10 cellular contexts compared by ENCODE assay signal in the genomic region with DNA sequence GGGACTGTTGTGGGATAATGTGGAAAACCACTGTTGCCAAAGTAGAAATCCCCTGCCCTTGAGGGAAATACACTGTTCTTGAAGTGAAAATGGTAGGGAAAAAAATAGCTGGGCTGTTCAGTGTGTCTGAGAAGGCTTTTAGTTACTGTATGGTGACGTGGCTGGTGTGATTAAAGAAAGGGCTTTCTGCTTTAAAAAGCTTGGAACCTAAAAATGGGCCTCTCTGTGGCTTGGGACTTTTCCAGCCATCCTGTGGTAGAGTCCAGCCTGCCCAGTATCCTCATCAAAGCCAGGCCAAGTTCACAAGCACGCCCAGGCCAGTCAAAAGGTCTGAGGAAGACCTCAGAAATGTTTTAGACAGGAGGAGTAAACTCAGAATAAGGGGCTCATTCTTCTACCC. TPM values are rescaled to one million over a fixed set of nuclear protein-coding genes. Genes with fewer than 3 reads are reported as not detected.
DNase-seq lines count a peak whose midpoint lies in the region; ATAC-seq and TF ChIP-seq lines count a peak whose summit lies in the region.
"Had no signal": no experiment of that assay in that cellular context is flagged by ENCODE, and none has a peak within 500 bp of the region (broad histone marks: within the 10 kb centered on the region; RNA-seq: fewer than 3 reads in every experiment).

No MANE protein-coding gene starts in this region.

- POLR2A ChIA-PET in CD4-positive, alpha-beta T cell (lab: Charles Lee) = interaction anchor here (1.1 to 1.7 kb wide), 3 partner anchors 15 to 141 kb away, joined by 4 to 5 read pairs (median 4); no protein-coding TSS in a partner anchor

- no peak for TF ChIP-seq EP300 in gastroesophageal sphincter (IDR thresholded peaks at IDR 0.05)

- peak overlapping the region; percentile 91 for H3K27ac Mint-ChIP-seq in CD4-positive, alpha-beta T cell
- H3K27ac Mint-ChIP-seq in activated naive CD4-positive, alpha-beta T cell treated with anti-CD3 and anti-CD28 coated beads, Interleukin-2, amount 10 ng/mL, durations not matched to agents 7 days and 5 days = no peak overlapping the region
- H3K27ac Mint-ChIP-seq: activated CD8-positive, alpha-beta T cell treated with anti-CD3 and anti-CD28 coated beads for 36 hours had no signal

- H3K4me1 Mint-ChIP-seq in CD4-positive, alpha-beta T cell (ENCODE audit: low read depth) = peaks cover 87% of the 10 kb centered on the region
- H3K4me1 Mint-ChIP-seq in activated naive CD4-positive, alpha-beta T cell treated with anti-CD3 and anti-CD28 coated beads, Interleukin-2, amount 10 ng/mL, durations not matched to agents 7 days and 5 days = peaks cover 74% of the 10 kb centered on the region

- DNase-seq in CD4-positive, alpha-beta T cell = no peak
- DNase-seq in SK-MEL-5 (ENCODE audit: low read depth, low spot score) (peak; percentile 86), fibroblast of pulmonary artery (ENCODE audit: low read depth) (peak; percentile 81), sciatic nerve (ENCODE audit: low spot score) (peak; percentile 67), 8988T (no peak), psoas muscle (no peak)
- DNase-seq in activated naive CD4-positive, alpha-beta T cell treated with anti-CD3 and anti-CD28 coated beads, Interleukin-2, amount 10 ng/mL, durations not matched to agents 7 days and 5 days = no peak
- DNase-seq: activated CD8-positive, alpha-beta T cell treated with anti-CD3 and anti-CD28 coated beads for 36 hours; glutamatergic neuron had no signal

- H3K27me3 ChIP-seq in CD4-positive, alpha-beta T cell (ENCODE audit: control insufficient read depth, insufficient read depth, low read length) = no peaks in the 10 kb centered on the region
- no peaks in the 10 kb centered on the region for H3K27me3 ChIP-seq in gastroesophageal sphincter
- H3K27me3 ChIP-seq in psoas muscle (ENCODE audit: insufficient read depth in 3 of 3, low read length in 2 of 3) = no peaks in the 10 kb centered on the region

- peaks cover 5% of the 10 kb centered on the region for H3K36me3 Mint-ChIP-seq in CD4-positive, alpha-beta T cell (ENCODE audit: low read depth)
- H3K36me3 Mint-ChIP-seq in activated naive CD4-positive, alpha-beta T cell treated with anti-CD3 and anti-CD28 coated beads, Interleukin-2, amount 10 ng/mL, durations not matched to agents 7 days and 5 days = peaks cover 12% of the 10 kb centered on the region

- H3K4me3 ChIP-seq in fibroblast of pulmonary artery (replicated peaks; ENCODE audit: low read depth, low read length) = no peak overlapping the region
- H3K4me3 ChIP-seq in gastroesophageal sphincter = no peak overlapping the region
- no peak overlapping the region for H3K4me3 ChIP-seq in psoas muscle

- no peak overlapping the region for H3K27ac ChIP-seq in CD4-positive, alpha-beta T cell (ENCODE audit: low read depth, low read length)
- H3K27ac ChIP-seq in gastroesophageal sphincter (no peak overlapping the region), psoas muscle (no peak overlapping the region)

- whole genome bisulfite sequencing in gastroesophageal sphincter (ENCODE audit: low coverage in 1 of 2), 2 donors = 25 to 33% methylated on average over 1 of the region's 2 CpGs
- WGBS in psoas muscle, 3 donors = 59 to 73% (median 67%) methylated on average over 2 of the region's 2 CpGs

- no peaks in the 10 kb centered on the region for H3K27me3 Mint-ChIP-seq in CD4-positive, alpha-beta T cell
- H3K27me3 Mint-ChIP-seq in activated naive CD4-positive, alpha-beta T cell treated with anti-CD3 and anti-CD28 coated beads, Interleukin-2, amount 10 ng/mL, durations not matched to agents 7 days and 5 days = no peaks in the 10 kb centered on the region
- H3K27me3 Mint-ChIP-seq: activated CD8-positive, alpha-beta T cell treated with anti-CD3 and anti-CD28 coated beads for 36 hours had no signal

- CTCF ChIA-PET in CD4-positive, alpha-beta T cell (lab: Charles Lee) = interaction anchor here (1.1 kb wide), 1 partner anchor 136 kb away, joined by 3 read pairs; no protein-coding TSS in a partner anchor
- CTCF ChIA-PET in activated naive CD4-positive, alpha-beta T cell treated with anti-CD3 and anti-CD28 coated beads, Interleukin-2, amount 10 ng/mL, durations not matched to agents 7 days and 5 days (lab: Charles Lee) = interaction anchor here (1.0 to 2.2 kb wide), 3 partner anchors 16 to 151 kb away, joined by 3 to 8 read pairs (median 4); no protein-coding TSS in a partner anchor

- no peak for TF ChIP-seq POLR2A in gastroesophageal sphincter (IDR thresholded peaks at IDR 0.05)

- intact Hi-C loops in CD4-positive, alpha-beta T cell (cut with DNase I, micrococcal nuclease) = no loop called here
- intact Hi-C loops in sciatic nerve (cut with DNase I) (no loop called here), psoas muscle (cut with DNase I) (no loop called here)

- no peak for TF ChIP-seq CTCF in CD4-positive, alpha-beta T cell (IDR thresholded peaks at IDR 0.05)
- no peak for TF ChIP-seq CTCF in fibroblast of pulmonary artery (IDR thresholded peaks at IDR 0.05; ENCODE audit: low read length, missing control alignments)
- no peak for TF ChIP-seq CTCF in gastroesophageal sphincter (IDR thresholded peaks at IDR 0.05)
- TF ChIP-seq CTCF in psoas muscle (IDR thresholded peaks at IDR 0.05) = no peak

- no peak for ATAC-seq in CD4-positive, alpha-beta T cell (ENCODE audit: poor library complexity)
- peak; percentile 86 for ATAC-seq in sciatic nerve
- no peak for ATAC-seq in gastroesophageal sphincter
- no peak for ATAC-seq in psoas muscle
- ATAC-seq: activated CD8-positive, alpha-beta T cell treated with anti-CD3 and anti-CD28 coated beads for 36 hours had no signal

- no peaks in the 10 kb centered on the region for H3K9me3 Mint-ChIP-seq in CD4-positive, alpha-beta T cell
- H3K9me3 Mint-ChIP-seq in activated naive CD4-positive, alpha-beta T cell treated with anti-CD3 and anti-CD28 coated beads, Interleukin-2, amount 10 ng/mL, durations not matched to agents 7 days and 5 days = no peaks in the 10 kb centered on the region
- H3K9me3 Mint-ChIP-seq: activated CD8-positive, alpha-beta T cell treated with anti-CD3 and anti-CD28 coated beads for 36 hours had no signal

- in situ Hi-C loops in SK-MEL-5 (cut with HindIII; ENCODE audit: low pct_unique_long_range_greater_than_20kb, low sequenced_read_pairs) = no loop called here

- H3K36me3 ChIP-seq in gastroesophageal sphincter = no peaks in the 10 kb centered on the region
- no peaks in the 10 kb centered on the region for H3K36me3 ChIP-seq in psoas muscle (ENCODE audit: insufficient read depth in 1 of 2, low read depth in 1 of 2)

- H3K4me1 ChIP-seq in gastroesophageal sphincter (peaks cover 0 to 49% (median 15%) of the 10 kb centered on the region in 3 donors), psoas muscle (peaks cover 17% of the 10 kb centered on the region)

- no peaks in the 10 kb centered on the region for H3K9me3 ChIP-seq in CD4-positive, alpha-beta T cell (ENCODE audit: control insufficient read depth, low read length)
- H3K9me3 ChIP-seq in gastroesophageal sphincter (no peaks in the 10 kb centered on the region), psoas muscle (no peaks in the 10 kb centered on the region)

- H3K4me3 Mint-ChIP-seq in CD4-positive, alpha-beta T cell = peak overlapping the region; percentile 9
- no peak overlapping the region for H3K4me3 Mint-ChIP-seq in activated naive CD4-positive, alpha-beta T cell treated with anti-CD3 and anti-CD28 coated beads, Interleukin-2, amount 10 ng/mL, durations not matched to agents 7 days and 5 days
- H3K4me3 Mint-ChIP-seq: activated CD8-positive, alpha-beta T cell treated with anti-CD3 and anti-CD28 coated beads for 36 hours had no signal

RNA-seq across cellular contexts. Expression of a gene that starts 6.9 kb away (rescaled TPM):
- 10 to 100 TPM; 77.5 to 77.8 TPM for total RNA-seq in CD4-positive, alpha-beta T cell
- 23.4 and 24.7 TPM in 2 replicates for total RNA-seq in SK-MEL-5 (2014; rRNA removed; shearing (Covaris generic))
- polyA plus RNA-seq in SK-MEL-5 (2015; cell fraction: cytosol; rRNA removed) = 28.4 and 34.2 TPM in 2 replicates
- polyA plus RNA-seq in SK-MEL-5 (2015; cell fraction: nucleus; rRNA removed) = 12.3 and 14.8 TPM in 2 replicates
- total RNA-seq in sciatic nerve = 49.6 TPM
- 10 to 100 TPM; 32.4 to 65.9 (median 46.6) TPM for total RNA-seq in gastroesophageal sphincter
- 1 to 10 TPM; 2.1 to 7.0 (median 5.2) TPM for total RNA-seq in psoas muscle
- polyA plus RNA-seq in psoas muscle = 1 to 10 TPM; 1.1 to 1.6 (median 1.1) TPM

Comparison
In these comparisons a context has a peak if more than half of its experiments do, and no peak if none do; other contexts are left out.
1. DNase-seq: peak in SK-MEL-5 (single experiment), fibroblast of pulmonary artery (single experiment) and sciatic nerve (single experiment); none in CD4-positive, alpha-beta T cell (0 of 10), activated naive CD4-positive, alpha-beta T cell treated with anti-CD3 and anti-CD28 coated beads, Interleukin-2, amount 10 ng/mL, durations not matched to agents 7 days and 5 days (single experiment), 8988T (single experiment) and psoas muscle (0 of 2).